Comparison of ENCODE assay signal across 8 cellular contexts in the genomic region with DNA sequence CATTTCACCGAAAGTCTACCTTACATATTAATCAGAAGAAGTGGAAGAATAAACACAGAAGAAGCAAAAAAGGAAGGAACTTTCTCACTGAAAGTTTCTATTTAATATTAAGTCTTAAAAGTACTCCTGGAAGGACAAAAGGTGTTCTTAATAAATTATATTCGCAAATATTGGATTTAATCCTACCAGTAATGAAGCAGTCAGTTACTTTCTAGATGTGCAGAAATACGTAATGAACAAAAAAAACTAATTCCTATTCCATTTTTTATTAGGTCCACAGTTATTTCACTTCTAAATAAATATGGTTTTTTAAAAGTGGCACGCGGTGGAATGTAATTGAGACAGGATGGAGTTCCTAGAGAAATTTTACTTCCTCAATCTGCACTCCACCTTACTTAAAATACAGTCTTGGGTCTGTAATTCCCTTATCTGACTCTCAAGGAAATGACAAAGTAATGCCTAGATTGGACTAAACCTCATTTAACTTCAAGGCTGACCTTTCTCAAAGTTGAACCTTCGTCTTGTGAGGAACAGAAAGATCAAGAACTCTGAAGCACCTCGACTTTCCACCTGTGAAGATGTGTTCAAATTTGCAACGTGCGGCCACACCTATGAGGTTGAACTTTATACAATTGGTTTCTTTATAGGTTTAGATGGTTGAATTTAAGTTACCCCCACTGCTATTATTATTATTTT. TPM values are rescaled to one million over a fixed set of nuclear protein-coding genes. Genes with fewer than 3 reads are reported as not detected.
DNase-seq lines count a peak whose midpoint lies in the region; ATAC-seq and TF ChIP-seq lines count a peak whose summit lies in the region.

No MANE protein-coding gene starts in this region.

- no peaks in the 10 kb centered on the region for H3K36me3 ChIP-seq in SU-DHL-6 (ENCODE audit: low read length)
- H3K36me3 ChIP-seq in skeletal muscle tissue (ENCODE audit: control insufficient read depth in 3 of 3, insufficient read depth in 3 of 3, low read length in 3 of 3) = peaks cover 2 to 9% (median 7%) of the 10 kb centered on the region in 3 donors

- peak overlapping the region; percentile 80 for H3K9ac ChIP-seq in SU-DHL-6 (ENCODE audit: low read length)
- H3K9ac ChIP-seq in skeletal muscle tissue (ENCODE audit: low read depth in 1 of 3, low read length in 3 of 3) = peak overlapping the region; percentile 92 to 96 (median 94)

- H3F3A ChIP-seq in SU-DHL-6 (ENCODE audit: insufficient read depth) = peaks cover 9% of the 10 kb centered on the region

- H3K27me3 ChIP-seq in SU-DHL-6 (ENCODE audit: low read length) (no peaks in the 10 kb centered on the region), skeletal muscle tissue (ENCODE audit: control insufficient read depth in 3 of 3, insufficient read depth in 3 of 3, low read length in 3 of 3) (no peaks in the 10 kb centered on the region)

- H3K4me3 ChIP-seq in HFF-Myc (replicated peaks; ENCODE audit: low read depth, low read length) (peak overlapping the region; percentile 81), SU-DHL-6 (ENCODE audit: insufficient read depth, low read length, poor library complexity, severe bottlenecking) (peak overlapping the region; percentile 70), fibroblast of the aortic adventitia (ENCODE audit: low read depth, low read length) (peak overlapping the region; percentile 77), skeletal muscle tissue (ENCODE audit: low read length in 3 of 3) (peak overlapping the region; percentile 68 to 91 (median 91))

- H3K9me2 ChIP-seq in SU-DHL-6 (replicated peaks; ENCODE audit: insufficient read depth, low read length) = no peaks in the 10 kb centered on the region

- DNase-seq in HFF-Myc (ENCODE audit: extremely low read depth, low read depth) (no peak), fibroblast of the aortic adventitia (ENCODE audit: low read depth) (no peak), DMS153 (lab: John Stamatoyannopoulos, UW) (no peak)

- peaks cover 29 to 36% (median 31%) of the 10 kb centered on the region in 3 donors for H3K4me1 ChIP-seq in skeletal muscle tissue (ENCODE audit: control insufficient read depth in 3 of 3, insufficient read depth in 3 of 3, low read length in 3 of 3)

- ATAC-seq in GM18858 (IDR thresholded peaks at IDR 0.05; ENCODE audit: unreplicated experiment) (no peak), HG02852 (IDR thresholded peaks at IDR 0.05; ENCODE audit: unreplicated experiment) (no peak), HG03196 (IDR thresholded peaks at IDR 0.05; ENCODE audit: unreplicated experiment) (no peak)

- H3K27ac ChIP-seq in SU-DHL-6 (ENCODE audit: low read depth, low read length) (no peak overlapping the region), skeletal muscle tissue (ENCODE audit: low read depth, low read length) (peak overlapping the region; percentile 94)

- TF ChIP-seq CTCF in HFF-Myc (IDR thresholded peaks at IDR 0.05; ENCODE audit: low read depth, low read length, missing control alignments) (no peak), SU-DHL-6 (IDR thresholded peaks at IDR 0.05; ENCODE audit: insufficient read depth, low read length, poor library complexity, severe bottlenecking) (no peak), fibroblast of the aortic adventitia (IDR thresholded peaks at IDR 0.05; ENCODE audit: insufficient read depth, low read length) (no peak)

- peak overlapping the region; percentile 99 for H2AFZ ChIP-seq in SU-DHL-6 (ENCODE audit: low read depth, low read length, severe bottlenecking)

- H3K9me3 ChIP-seq in SU-DHL-6 (ENCODE audit: insufficient read depth, low read length) = no peaks in the 10 kb centered on the region
- no peaks in the 10 kb centered on the region for H3K9me3 ChIP-seq in skeletal muscle tissue (ENCODE audit: control insufficient read depth in 3 of 3, low read length in 3 of 3)

- peak overlapping the region; percentile 74 for H3K4me2 ChIP-seq in SU-DHL-6 (ENCODE audit: low read depth, low read length, poor library complexity, severe bottlenecking)

- no peaks in the 10 kb centered on the region for H4K20me1 ChIP-seq in SU-DHL-6 (ENCODE audit: low read depth, low read length)

- no peaks in the 10 kb centered on the region for H3K79me2 ChIP-seq in SU-DHL-6 (ENCODE audit: insufficient read depth, low read length)

RNA-seq across cellular contexts. Expression of a gene that starts 1.1 kb away (rescaled TPM):
- total RNA-seq in fibroblast of the aortic adventitia (ENCODE audit: low replicate concordance) (82.1 and 128 TPM in 2 replicates), skeletal muscle tissue (13.6 TPM)
